In genomic region chr21:16078382-16078781, GRCh38 we compare ENCODE assay signal across 22 cellular contexts.
"Had no signal": no experiment of that assay in that cellular context is flagged by ENCODE, and none has a peak within 500 bp of the region (broad histone marks: within the 10 kb centered on the region; RNA-seq: fewer than 3 reads in every experiment).

No MANE protein-coding gene starts in this region.

- H3K27me3 ChIP-seq: ascending aorta, hepatocyte, neural progenitor cell, tibial artery, upper lobe of right lung had no signal

- H3K36me3 ChIP-seq: ascending aorta, neural progenitor cell, tibial artery, upper lobe of right lung had no signal

- H3K27ac ChIP-seq: ascending aorta, epithelial cell of prostate, hepatocyte, neural progenitor cell, tibial artery, upper lobe of right lung had no signal

- H3K4me1 ChIP-seq: ascending aorta, neural progenitor cell, tibial artery, upper lobe of right lung had no signal

- H3K4me3 ChIP-seq: ascending aorta, hepatocyte, neural progenitor cell, skin epidermis, tibial artery, upper lobe of right lung had no signal

- H2AFZ ChIP-seq: hepatocyte, neural progenitor cell had no signal

- H3K4me2 ChIP-seq: hepatocyte, neural progenitor cell had no signal

- H3K9me3 ChIP-seq: ascending aorta, tibial artery, upper lobe of right lung had no signal

- H3K9ac ChIP-seq: neural progenitor cell had no signal

- ATAC-seq: left colon; naive thymus-derived CD8-positive, alpha-beta T cell; sciatic nerve; upper lobe of right lung had no signal

- DNase-seq: activated CD4-positive, alpha-beta T cell treated with anti-CD3 and anti-CD28 coated beads for 4 hours; activated CD4-positive, alpha-beta T cell treated with anti-CD3 and anti-CD28 coated beads, Interleukin-2, amount 50 U/mL, for 48 hours; activated CD8-positive, alpha-beta memory T cell treated with anti-CD3 and anti-CD28 coated beads for 24 hours; activated effector memory CD4-positive, alpha-beta T cell treated with Interleukin-2 at 50 U/mL for 16 hours; activated naive CD4-positive, alpha-beta T cell treated with Interleukin-2 at 50 U/mL for 16 hours; dermis blood vessel endothelial cell; effector CD8-positive, alpha-beta T cell; left colon; mammary epithelial cell; naive thymus-derived CD8-positive, alpha-beta T cell; occipital lobe; retina; stimulated activated CD4-positive, alpha-beta T cell treated with anti-CD3 and anti-CD28 coated beads, Interleukin-12 subunit alpha, Interleukin-12 subunit beta, amount 100 ng/mL, for 4 hours; stimulated activated CD4-positive, alpha-beta T cell treated with anti-CD3 and anti-CD28 coated beads, Interleukin-4, amount 100 ng/mL, for 1 hour; tibial artery; upper lobe of right lung had no signal
